Comparison of ENCODE assay signal across 31 cellular contexts in genomic region chr17:77161953-77162352, GRCh38. TPM values are rescaled to one million over a fixed set of nuclear protein-coding genes. Genes with fewer than 3 reads are reported as not detected.
DNase-seq lines count a peak whose midpoint lies in the region; ATAC-seq and TF ChIP-seq lines count a peak whose summit lies in the region.
"Had no signal": no experiment of that assay in that cellular context is flagged by ENCODE, and none has a peak within 500 bp of the region (broad histone marks: within the 10 kb centered on the region; RNA-seq: fewer than 3 reads in every experiment).

No MANE protein-coding gene starts in this region.

- H3K36me3 Mint-ChIP-seq in activated CD4-positive, alpha-beta memory T cell treated with anti-CD3 and anti-CD28 coated beads, Interleukin-2, amount 10 ng/mL, durations not matched to agents 7 days and 5 days (ENCODE audit: low read depth), result peaks cover 71% of the 10 kb centered on the region
- peaks cover 15% of the 10 kb centered on the region for H3K36me3 Mint-ChIP-seq in activated CD4-positive, alpha-beta memory T cell treated with anti-CD3 and anti-CD28 coated beads for 36 hours
- H3K36me3 Mint-ChIP-seq in memory B cell, result peaks cover 23% of the 10 kb centered on the region

- no peak for DNase-seq in activated CD4-positive, alpha-beta memory T cell treated with anti-CD3 and anti-CD28 coated beads, Interleukin-2, amount 10 ng/mL, durations not matched to agents 7 days and 5 days
- DNase-seq in activated CD4-positive, alpha-beta memory T cell treated with anti-CD3 and anti-CD28 coated beads for 36 hours, result no peak
- DNase-seq in MM.1S, result no peak
- no peak for DNase-seq in memory B cell (ENCODE audit: low spot score in 2 of 2)
- DNase-seq in stomach, result no peak
- DNase-seq in NOMO-1 (lab: John Stamatoyannopoulos, UW; ENCODE audit: unreplicated experiment in 2 of 2), result no peak
- no peak for DNase-seq in suprapubic skin (ENCODE audit: low spot score in 2 of 2)
- DNase-seq: 8988T; activated CD4-positive, alpha-beta T cell treated with anti-CD3 and anti-CD28 coated beads, Interleukin-2, amount 50 U/mL, for 1 hour; CD8-positive, alpha-beta T cell; endodermal cell; foreskin melanocyte; GOT3; HFFc6; NCI-H1048; NCI-H187; NCI-H2171; NCI-H524 treated with DMSO at 0.1 percent for 48 hours; NK-92 treated with Interleukin-12 subunit alpha and Interleukin-12 subunit beta, amount 100 ng/mL, for 24 hours; occipital lobe; PC-9; SHP77 treated with DMSO at 0.1 percent for 48 hours; T1000 had no signal

- H3K9ac ChIP-seq in MM.1S (ENCODE audit: low read length), result peak overlapping the region; percentile 64; the same call in 1 of the 2 replicates

- TF ChIP-seq POLR2A in stomach (IDR thresholded peaks at IDR 0.05) (no peak), suprapubic skin (IDR thresholded peaks at IDR 0.05) (no peak)

- peaks cover 39% of the 10 kb centered on the region for H3K4me1 Mint-ChIP-seq in activated CD4-positive, alpha-beta memory T cell treated with anti-CD3 and anti-CD28 coated beads, Interleukin-2, amount 10 ng/mL, durations not matched to agents 7 days and 5 days
- peaks cover 37% of the 10 kb centered on the region for H3K4me1 Mint-ChIP-seq in activated CD4-positive, alpha-beta memory T cell treated with anti-CD3 and anti-CD28 coated beads for 36 hours (ENCODE audit: low read depth)
- peaks cover 49% of the 10 kb centered on the region for H3K4me1 Mint-ChIP-seq in memory B cell

- peak overlapping the region; percentile 81 for H3K4me2 ChIP-seq in MM.1S (ENCODE audit: low read depth, low read length)
- H3K4me2 ChIP-seq: PC-9 had no signal

- H3K36me3 ChIP-seq in MM.1S (replicated peaks; ENCODE audit: insufficient read depth, low read length), result peaks cover 13% of the 10 kb centered on the region
- H3K36me3 ChIP-seq in stomach, result peaks cover 0 to 3% (median under 1%) of the 10 kb centered on the region in 4 donors
- no peaks in the 10 kb centered on the region for H3K36me3 ChIP-seq in suprapubic skin
- H3K36me3 ChIP-seq: ascending aorta had no signal

- no peaks in the 10 kb centered on the region for H3K9me2 ChIP-seq in MM.1S (replicated peaks; ENCODE audit: insufficient read depth, low read length)

- H3K27ac Mint-ChIP-seq in activated CD4-positive, alpha-beta memory T cell treated with anti-CD3 and anti-CD28 coated beads, Interleukin-2, amount 10 ng/mL, durations not matched to agents 7 days and 5 days, result peak overlapping the region; percentile 60
- no peak overlapping the region for H3K27ac Mint-ChIP-seq in activated CD4-positive, alpha-beta memory T cell treated with anti-CD3 and anti-CD28 coated beads for 36 hours
- peak overlapping the region; percentile 67 for H3K27ac Mint-ChIP-seq in memory B cell
- H3K27ac Mint-ChIP-seq: activated T-helper 1 cell treated with anti-CD3 and anti-CD28 coated beads, Interleukin-12 subunit alpha, Interleukin-12 subunit beta, Interleukin-2, Interleukin-4 antibody, amounts not matched to agents 30 ng/mL and 10 ng/mL and 1 ng/mL, durations not matched to agents 14 hours and 24 hours and 36 hours; CD8-positive, alpha-beta T cell; endodermal cell; HFFc6 had no signal

- peak overlapping the region; percentile 87 for H3K27ac ChIP-seq in MM.1S (ENCODE audit: low read length)
- peak overlapping the region in 4 of 5 donors; percentile 13 to 81 (median 48) for H3K27ac ChIP-seq in stomach
- no peak overlapping the region for H3K27ac ChIP-seq in suprapubic skin
- H3K27ac ChIP-seq: ascending aorta, PC-9, skin epidermis had no signal

- H3K4me3 Mint-ChIP-seq in activated CD4-positive, alpha-beta memory T cell treated with anti-CD3 and anti-CD28 coated beads, Interleukin-2, amount 10 ng/mL, durations not matched to agents 7 days and 5 days, result no peak overlapping the region
- no peak overlapping the region for H3K4me3 Mint-ChIP-seq in activated CD4-positive, alpha-beta memory T cell treated with anti-CD3 and anti-CD28 coated beads for 36 hours
- H3K4me3 Mint-ChIP-seq in memory B cell, result no peak overlapping the region
- H3K4me3 Mint-ChIP-seq: activated T-helper 1 cell treated with anti-CD3 and anti-CD28 coated beads, Interleukin-12 subunit alpha, Interleukin-12 subunit beta, Interleukin-2, Interleukin-4 antibody, amounts not matched to agents 30 ng/mL and 10 ng/mL and 1 ng/mL, durations not matched to agents 14 hours and 24 hours and 36 hours; CD8-positive, alpha-beta T cell; endodermal cell; HFFc6; WTC11 had no signal

- H4K20me1 ChIP-seq in MM.1S (ENCODE audit: insufficient read depth, low read length), result peaks cover 22% of the 10 kb centered on the region; the same call in 1 of the 2 replicates

- intact Hi-C loops in activated CD4-positive, alpha-beta memory T cell treated with anti-CD3 and anti-CD28 coated beads for 36 hours (cut with micrococcal nuclease), result no loop called here
- intact Hi-C loops in stomach (cut with DNase I; ENCODE audit: low total_unique reads), result no loop called here

- POLR2A ChIA-PET in activated CD4-positive, alpha-beta memory T cell treated with anti-CD3 and anti-CD28 coated beads, Interleukin-2, amount 10 ng/mL, durations not matched to agents 7 days and 5 days (lab: Charles Lee), result no interaction called here
- POLR2A ChIA-PET in activated CD4-positive, alpha-beta memory T cell treated with anti-CD3 and anti-CD28 coated beads for 36 hours (lab: Charles Lee), result no interaction called here

- H3K79me2 ChIP-seq in MM.1S (ENCODE audit: low read length), result peaks cover 100% of the 10 kb centered on the region

- peak overlapping the region; percentile 40 for H3K4me3 ChIP-seq in MM.1S (ENCODE audit: low read length)
- no peak overlapping the region for H3K4me3 ChIP-seq in stomach
- no peak overlapping the region for H3K4me3 ChIP-seq in suprapubic skin
- H3K4me3 ChIP-seq: ascending aorta, esophagus muscularis mucosa, hepatocyte, PC-9, skin epidermis had no signal

- H3K9me3 Mint-ChIP-seq in activated CD4-positive, alpha-beta memory T cell treated with anti-CD3 and anti-CD28 coated beads, Interleukin-2, amount 10 ng/mL, durations not matched to agents 7 days and 5 days, result peaks cover 9% of the 10 kb centered on the region
- H3K9me3 Mint-ChIP-seq in activated CD4-positive, alpha-beta memory T cell treated with anti-CD3 and anti-CD28 coated beads for 36 hours, result peaks cover 10% of the 10 kb centered on the region
- H3K9me3 Mint-ChIP-seq in memory B cell, result no peaks in the 10 kb centered on the region

- no peaks in the 10 kb centered on the region for H3K9me3 ChIP-seq in MM.1S (replicated peaks; ENCODE audit: insufficient read depth, low read length)
- H3K9me3 ChIP-seq in stomach, result peaks cover 0 to 5% (median 0%) of the 10 kb centered on the region in 4 donors
- H3K9me3 ChIP-seq in suprapubic skin, result no peaks in the 10 kb centered on the region

- ATAC-seq in memory B cell (ENCODE audit: low read depth), result no peak
- ATAC-seq in HG02763 (IDR thresholded peaks at IDR 0.05; ENCODE audit: unreplicated experiment), result no peak
- ATAC-seq: activated naive CD4-positive, alpha-beta T cell treated with anti-CD3 and anti-CD28 coated beads, Interleukin-2, amount 50 U/mL, for 72 hours; CD8-positive, alpha-beta T cell; WTC11 had no signal

- peaks cover 53% of the 10 kb centered on the region for H3F3A ChIP-seq in MM.1S (ENCODE audit: insufficient read depth, low read length)

- H3K4me1 ChIP-seq in MM.1S (ENCODE audit: low read length) (peaks cover 77% of the 10 kb centered on the region), stomach (peaks cover 54 to 84% (median 69%) of the 10 kb centered on the region in 4 donors), suprapubic skin (peaks cover 31% of the 10 kb centered on the region)

- no peak for TF ChIP-seq EP300 in stomach (IDR thresholded peaks at IDR 0.05)
- TF ChIP-seq EP300 in suprapubic skin (IDR thresholded peaks at IDR 0.05), result no peak

- WGBS in stomach, 5 donors, result 80 to 93% (median 89%) methylated on average over 16 to 17 of the region's 17 CpGs
- WGBS in suprapubic skin, result 93% methylated on average over 17 of the region's 17 CpGs

- TF ChIP-seq CTCF in MM.1S (IDR thresholded peaks at IDR 0.05; ENCODE audit: low read length) (no peak), stomach (IDR thresholded peaks at IDR 0.05) (no peak), suprapubic skin (IDR thresholded peaks at IDR 0.05) (no peak)

- H2AFZ ChIP-seq in MM.1S (ENCODE audit: low read length), result no peak overlapping the region
- H2AFZ ChIP-seq: hepatocyte, PC-9 had no signal

- CTCF ChIA-PET in activated CD4-positive, alpha-beta memory T cell treated with anti-CD3 and anti-CD28 coated beads, Interleukin-2, amount 10 ng/mL, durations not matched to agents 7 days and 5 days (lab: Charles Lee), result no interaction called here
- CTCF ChIA-PET in activated CD4-positive, alpha-beta memory T cell treated with anti-CD3 and anti-CD28 coated beads for 36 hours (lab: Charles Lee), result no interaction called here

- H3K27me3 Mint-ChIP-seq in activated CD4-positive, alpha-beta memory T cell treated with anti-CD3 and anti-CD28 coated beads, Interleukin-2, amount 10 ng/mL, durations not matched to agents 7 days and 5 days, result no peaks in the 10 kb centered on the region
- no peaks in the 10 kb centered on the region for H3K27me3 Mint-ChIP-seq in activated CD4-positive, alpha-beta memory T cell treated with anti-CD3 and anti-CD28 coated beads for 36 hours
- no peaks in the 10 kb centered on the region for H3K27me3 Mint-ChIP-seq in memory B cell

- H3K27me3 ChIP-seq in MM.1S (replicated peaks; ENCODE audit: insufficient read depth, low read length) (no peaks in the 10 kb centered on the region), stomach (no peaks in the 10 kb centered on the region), suprapubic skin (no peaks in the 10 kb centered on the region)
- H3K27me3 ChIP-seq: ascending aorta, esophagus muscularis mucosa, hepatocyte had no signal

RNA-seq across cellular contexts. Expression of gene SEC14L1, which starts 21.2 kb away (rescaled TPM):
- total RNA-seq in activated CD4-positive, alpha-beta memory T cell treated with anti-CD3 and anti-CD28 coated beads, Interleukin-2, amount 10 ng/mL, durations not matched to agents 7 days and 5 days, result 10 to 100 TPM; 77.2 to 82.2 TPM
- total RNA-seq in activated CD4-positive, alpha-beta memory T cell treated with anti-CD3 and anti-CD28 coated beads for 36 hours, result 10 to 100 TPM; 68.1 to 68.5 TPM
- total RNA-seq in stomach (100 to 1,000 TPM in 1 of 5 donors, 10 to 100 TPM in 3, 1 to 10 TPM in 1; 3.2 to 106 (median 60.1) TPM), suprapubic skin (10 to 100 TPM; 35.5 to 87.3 (median 51.6) TPM)
- polyA plus RNA-seq in stomach, result 10 to 100 TPM; 17.0 to 39.5 (median 30.2) TPM
